ENCODE assay signal across 1 cellular context in genomic region chr9:136720887-136721338, GRCh38.
TF ChIP-seq lines count a peak whose summit lies in the region.

No MANE protein-coding gene starts in this region.

TF ChIP-seq in SK-N-SH, 30 proteins besides CTCF, POLR2A, EP300 and RAD21 (continued from another document):
- TF ChIP-seq PBX3 (IDR thresholded peaks at IDR 0.05) (no peak), NRF1 (IDR thresholded peaks at IDR 0.05; ENCODE audit: low read depth, low read length) (no peak), RXRA (IDR thresholded peaks at IDR 0.05; ENCODE audit: borderline replicate concordance, low read depth) (no peak), USF1 (IDR thresholded peaks at IDR 0.05; ENCODE audit: borderline replicate concordance, low read depth) (no peak), TCF12 (IDR thresholded peaks at IDR 0.05) (no peak), POLR2AphosphoS5 (IDR thresholded peaks at IDR 0.05; ENCODE audit: low read depth, low read length) (no peak)
